In genomic region chr9:117720066-117720465, GRCh38 we compare ENCODE assay signal across 12 cellular contexts. TPM values are rescaled to one million over a fixed set of nuclear protein-coding genes. Genes with fewer than 3 reads are reported as not detected.
"Had no signal": no experiment of that assay in that cellular context is flagged by ENCODE, and none has a peak within 500 bp of the region (broad histone marks: within the 10 kb centered on the region; RNA-seq: fewer than 3 reads in every experiment).

No MANE protein-coding gene starts in this region.

- H3K27me3 ChIP-seq: dorsolateral prefrontal cortex, neural progenitor cell, sigmoid colon had no signal

- DNase-seq: activated CD4-positive, alpha-beta T cell treated with anti-CD3 and anti-CD28 coated beads, Interleukin-2, amount 50 U/mL, for 48 hours; activated CD4-positive, CD25-positive, alpha-beta regulatory T cell treated with anti-CD3 and anti-CD28 coated beads, Interleukin-2, amount 50 U/mL, for 72 hours; activated effector memory CD4-positive, alpha-beta T cell treated with anti-CD3 and anti-CD28 coated beads, Interleukin-2, amount 50 U/mL, for 16 hours; activated T-cell treated with anti-CD3 and anti-CD28 coated beads, Interleukin-2, amount 50 U/mL, for 4 hours; dorsolateral prefrontal cortex; head of caudate nucleus; stimulated activated CD4-positive, alpha-beta T cell treated with anti-CD3 and anti-CD28 coated beads, Interleukin-15, amount 100 ng/mL, for 24 hours; stimulated activated CD4-positive, alpha-beta T cell treated with anti-CD3 and anti-CD28 coated beads, Interleukin-4, amount 100 ng/mL, for 24 hours had no signal

- ATAC-seq: activated T-cell treated with anti-CD3 and anti-CD28 coated beads, Interleukin-2, amount 50 U/mL, for 4 hours had no signal

- H3K4me1 ChIP-seq: neural progenitor cell had no signal

- H2AFZ ChIP-seq: neural progenitor cell had no signal

- H3K9me3 ChIP-seq: sigmoid colon, thoracic aorta had no signal

- H3K4me2 ChIP-seq: neural progenitor cell had no signal

- H3K27ac ChIP-seq: dorsolateral prefrontal cortex, neural progenitor cell had no signal

- H3K36me3 ChIP-seq: neural progenitor cell, sigmoid colon, thoracic aorta had no signal

- H3K4me3 ChIP-seq: dorsolateral prefrontal cortex, neural progenitor cell, sigmoid colon, thoracic aorta had no signal

- H3K9ac ChIP-seq: neural progenitor cell had no signal

RNA-seq across cellular contexts. Expression of gene TLR4, which starts 15.9 kb away (rescaled TPM):
- total RNA-seq: progenitor cell of endocrine pancreas had no signal
